Comparison of ENCODE assay signal across 20 cellular contexts in genomic region chr4:20044936-20045335, GRCh38.
"Had no signal": no experiment of that assay in that cellular context is flagged by ENCODE, and none has a peak within 500 bp of the region (broad histone marks: within the 10 kb centered on the region; RNA-seq: fewer than 3 reads in every experiment).

No MANE protein-coding gene starts in this region.

- H3K9me3 Mint-ChIP-seq: endodermal cell, type B pancreatic cell had no signal

- H3K27ac ChIP-seq: coronary artery, heart right ventricle, right atrium auricular region, sigmoid colon, skin epidermis, suprapubic skin, thyroid gland had no signal

- H3K36me3 ChIP-seq: heart right ventricle, right atrium auricular region, sigmoid colon, suprapubic skin, thyroid gland had no signal

- H3K4me3 ChIP-seq: coronary artery, heart right ventricle, lung, right atrium auricular region, sigmoid colon, skin epidermis, suprapubic skin, thyroid gland had no signal

- H3K27me3 ChIP-seq: heart right ventricle, right atrium auricular region, sigmoid colon, suprapubic skin, thyroid gland had no signal

- ATAC-seq: heart right ventricle; left lobe of liver; natural killer cell treated with Interleukin-12 subunit alpha and Interleukin-12 subunit beta and Interleukin-15 and Interleukin-18, amount 100 ng/mL, for 72 hours; stimulated activated naive CD8-positive, alpha-beta T cell treated with anti-CD3 and anti-CD28 coated beads, Interleukin-15, Interleukin-2, amounts not matched to agents 100 U/mL and 50 U/mL, for 24 hours had no signal

- DNase-seq: effector CD4-positive, alpha-beta T cell; endodermal cell; heart right ventricle; hypothalamus; islet precursor cell; midbrain; occipital lobe; posterior cingulate gyrus; sigmoid colon; stimulated activated CD4-positive, alpha-beta T cell treated with anti-CD3 and anti-CD28 coated beads, Interleukin-2, amount 100 ng/mL, for 48 hours; stimulated activated naive CD8-positive, alpha-beta T cell treated with anti-CD3 and anti-CD28 coated beads, Interleukin-15, Interleukin-2, amounts not matched to agents 100 U/mL and 50 U/mL, for 24 hours; thyroid gland had no signal

- H3K4me1 ChIP-seq: heart right ventricle, right atrium auricular region, sigmoid colon, thyroid gland had no signal

- H3K27ac Mint-ChIP-seq: endodermal cell; natural killer cell treated with Interleukin-12 subunit alpha and Interleukin-12 subunit beta and Interleukin-15 and Interleukin-18, amount 100 ng/mL, for 72 hours; type B pancreatic cell had no signal

- H3K9me3 ChIP-seq: heart right ventricle, right atrium auricular region, sigmoid colon, suprapubic skin, thyroid gland had no signal

- H3K4me3 Mint-ChIP-seq: endodermal cell; natural killer cell treated with Interleukin-12 subunit alpha and Interleukin-12 subunit beta and Interleukin-15 and Interleukin-18, amount 100 ng/mL, for 72 hours; type B pancreatic cell had no signal

- H3K4me1 Mint-ChIP-seq: endodermal cell had no signal

- H3K36me3 Mint-ChIP-seq: type B pancreatic cell had no signal
